Comparison of ENCODE assay signal across 25 cellular contexts in the genomic region with DNA sequence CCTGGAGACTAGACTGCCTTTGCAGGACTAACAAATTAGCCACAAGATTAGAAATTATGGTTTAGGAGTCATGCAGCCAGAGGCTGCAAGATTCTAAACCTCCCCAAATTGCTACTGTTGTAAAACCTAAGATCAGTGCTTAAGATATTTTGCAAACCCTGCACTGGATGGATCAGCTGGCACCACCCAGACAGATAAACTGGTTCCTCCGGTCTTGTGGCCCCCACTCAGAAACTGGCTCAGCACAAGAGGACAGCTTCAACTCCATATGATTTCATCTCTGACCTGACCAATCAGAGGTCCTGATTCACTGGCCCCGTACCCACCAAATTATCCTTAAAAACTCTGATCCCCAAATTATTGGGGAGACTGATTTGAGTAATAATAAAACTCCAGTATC.
"Had no signal": no experiment of that assay in that cellular context is flagged by ENCODE, and none has a peak within 500 bp of the region (broad histone marks: within the 10 kb centered on the region; RNA-seq: fewer than 3 reads in every experiment).

No MANE protein-coding gene starts in this region.

- H3K9me3 ChIP-seq: neutrophil, pancreas, right lobe of liver, sigmoid colon, thoracic aorta, thyroid gland, vagina had no signal

- H3K4me1 ChIP-seq: pancreas, psoas muscle, right lobe of liver, sigmoid colon, stomach, thyroid gland, tibial nerve, upper lobe of left lung, vagina had no signal

- DNase-seq: nephron progenitor cell; nucleus accumbens; pancreas; psoas muscle; right cardiac atrium; right lobe of liver; sigmoid colon; small intestine; stimulated activated CD4-positive, alpha-beta T cell treated with anti-CD3 and anti-CD28 coated beads, Interleukin-15, amount 100 ng/mL, for 24 hours; stimulated activated CD4-positive, alpha-beta T cell treated with anti-CD3 and anti-CD28 coated beads, Interleukin-2, amount 100 ng/mL, for 24 hours; stimulated activated CD4-positive, alpha-beta T cell treated with anti-CD3 and anti-CD28 coated beads, Interleukin-2, amount 100 ng/mL, for 48 hours; stimulated activated CD4-positive, alpha-beta T cell treated with anti-CD3 and anti-CD28 coated beads, Interleukin-4, amount 100 ng/mL, for 24 hours; stimulated activated naive B cell treated with anti-CD40 and anti-IgM and Interleukin-4, amounts not matched to agents 10 μg/mL and 1 μg/mL and 100 μg/mL, for 72 hours; stimulated activated naive CD4-positive, alpha-beta T cell treated with Interleukin-2 at 50 U/mL for 16 hours; stomach; thyroid gland; upper lobe of left lung had no signal

- H3K36me3 ChIP-seq: neutrophil, pancreas, right lobe of liver, sigmoid colon, stomach, thoracic aorta, thyroid gland, tibial nerve, upper lobe of left lung, vagina had no signal

- H3K4me1 Mint-ChIP-seq: stimulated activated effector memory CD8-positive, alpha-beta T cell treated with anti-CD3 and anti-CD28 coated beads, Interleukin-12 subunit alpha, Interleukin-12 subunit beta, amount 100 ng/mL, for 72 hours; stimulated activated naive B cell treated with anti-CD40 and anti-IgM and Interleukin-4, amounts not matched to agents 10 μg/mL and 1 μg/mL and 100 μg/mL, for 72 hours had no signal

- H3K27ac ChIP-seq: neutrophil, pancreas, psoas muscle, right lobe of liver, sigmoid colon, stomach, thoracic aorta, thyroid gland, tibial nerve, upper lobe of left lung, vagina had no signal

- H3K9me3 Mint-ChIP-seq: natural killer cell treated with Interleukin-12 subunit alpha and Interleukin-12 subunit beta and Interleukin-15 and Interleukin-18, amount 100 ng/mL, for 72 hours; neural crest cell; stimulated activated effector memory CD8-positive, alpha-beta T cell treated with anti-CD3 and anti-CD28 coated beads, Interleukin-12 subunit alpha, Interleukin-12 subunit beta, amount 100 ng/mL, for 72 hours had no signal

- H3K36me3 Mint-ChIP-seq: natural killer cell treated with Interleukin-12 subunit alpha and Interleukin-12 subunit beta and Interleukin-15 and Interleukin-18, amount 100 ng/mL, for 72 hours; stimulated activated effector memory CD8-positive, alpha-beta T cell treated with anti-CD3 and anti-CD28 coated beads, Interleukin-12 subunit alpha, Interleukin-12 subunit beta, amount 100 ng/mL, for 72 hours; stimulated activated naive B cell treated with anti-CD40 and anti-IgM and Interleukin-4, amounts not matched to agents 10 μg/mL and 1 μg/mL and 100 μg/mL, for 72 hours had no signal

- H3K27me3 ChIP-seq: neutrophil, pancreas, right lobe of liver, sigmoid colon, stomach, thyroid gland, tibial nerve, upper lobe of left lung, vagina had no signal

- H3K4me3 Mint-ChIP-seq: natural killer cell treated with Interleukin-12 subunit alpha and Interleukin-12 subunit beta and Interleukin-15 and Interleukin-18, amount 100 ng/mL, for 72 hours; nephron progenitor cell; neural crest cell; stimulated activated effector memory CD8-positive, alpha-beta T cell treated with anti-CD3 and anti-CD28 coated beads, Interleukin-12 subunit alpha, Interleukin-12 subunit beta, amount 100 ng/mL, for 72 hours; stimulated activated naive B cell treated with anti-CD40 and anti-IgM and Interleukin-4, amounts not matched to agents 10 μg/mL and 1 μg/mL and 100 μg/mL, for 72 hours; stimulated activated naive CD8-positive, alpha-beta T cell treated with anti-CD3 and anti-CD28 coated beads, Interleukin-15, Interleukin-2, amounts not matched to agents 100 ng/mL and 50 ng/mL, for 24 hours had no signal

- H3K27ac Mint-ChIP-seq: natural killer cell treated with Interleukin-12 subunit alpha and Interleukin-12 subunit beta and Interleukin-15 and Interleukin-18, amount 100 ng/mL, for 72 hours; nephron progenitor cell; stimulated activated effector memory CD8-positive, alpha-beta T cell treated with anti-CD3 and anti-CD28 coated beads, Interleukin-12 subunit alpha, Interleukin-12 subunit beta, amount 100 ng/mL, for 72 hours; stimulated activated naive B cell treated with anti-CD40 and anti-IgM and Interleukin-4, amounts not matched to agents 10 μg/mL and 1 μg/mL and 100 μg/mL, for 72 hours; stimulated activated naive CD8-positive, alpha-beta T cell treated with anti-CD3 and anti-CD28 coated beads, Interleukin-15, Interleukin-2, amounts not matched to agents 100 ng/mL and 50 ng/mL, for 24 hours had no signal

- H3K4me3 ChIP-seq: pancreas, psoas muscle, right lobe of liver, sigmoid colon, stomach, thoracic aorta, thyroid gland, tibial nerve, upper lobe of left lung, vagina had no signal
